ENCODE assay signal across 26 cellular contexts in genomic region chr12:81963651-81964050, GRCh38.
"Had no signal": no experiment of that assay in that cellular context is flagged by ENCODE, and none has a peak within 500 bp of the region (broad histone marks: within the 10 kb centered on the region; RNA-seq: fewer than 3 reads in every experiment).

No MANE protein-coding gene starts in this region.

- H3K4me1 ChIP-seq: left ventricle myocardium inferior, neural progenitor cell, parathyroid adenoma, right atrium auricular region, right lobe of liver, stomach, testis, thyroid gland, transverse colon, upper lobe of left lung, vagina had no signal

- DNase-seq: hippocampal formation; left ventricle myocardium inferior; mesendoderm; naive B cell; natural killer cell; nephron progenitor cell; occipital lobe; right lobe of liver; stimulated activated CD4-positive, alpha-beta T cell treated with anti-CD3 and anti-CD28 coated beads, Interleukin-15, amount 100 ng/mL, for 24 hours; stimulated activated CD4-positive, alpha-beta T cell treated with anti-CD3 and anti-CD28 coated beads, Interleukin-2, amount 100 ng/mL, for 24 hours; stimulated activated CD4-positive, alpha-beta T cell treated with anti-CD3 and anti-CD28 coated beads, Interleukin-4, amount 100 ng/mL, for 1 hour; stimulated activated naive B cell treated with anti-CD40 and anti-IgM and Interleukin-4, amounts not matched to agents 10 μg/mL and 1 μg/mL and 100 μg/mL, for 72 hours; stimulated activated naive CD8-positive, alpha-beta T cell treated with anti-CD3 and anti-CD28 coated beads, Interleukin-15, Interleukin-2, amounts not matched to agents 100 U/mL and 50 U/mL, for 24 hours; stomach; testis; thyroid gland; transverse colon; upper lobe of left lung had no signal

- H3K9ac ChIP-seq: neural progenitor cell, parathyroid adenoma had no signal

- H3K36me3 ChIP-seq: left ventricle myocardium inferior, neural progenitor cell, neutrophil, right atrium auricular region, right lobe of liver, stomach, thyroid gland, transverse colon, upper lobe of left lung, vagina had no signal

- FAIRE-seq: keratinocyte had no signal

- H3K4me2 ChIP-seq: neural progenitor cell, smooth muscle cell had no signal

- H3K27me3 ChIP-seq: neural progenitor cell, neutrophil, right atrium auricular region, right lobe of liver, stomach, testis, thyroid gland, transverse colon, upper lobe of left lung, vagina had no signal

- ATAC-seq: natural killer cell; right lobe of liver; stimulated activated naive B cell treated with anti-CD40 and anti-IgM and Interleukin-4, amounts not matched to agents 10 μg/mL and 1 μg/mL and 100 μg/mL, for 72 hours; stimulated activated naive CD8-positive, alpha-beta T cell treated with anti-CD3 and anti-CD28 coated beads, Interleukin-15, Interleukin-2, amounts not matched to agents 100 U/mL and 50 U/mL, for 24 hours had no signal

- H3K27ac ChIP-seq: left ventricle myocardium inferior, neural progenitor cell, neutrophil, parathyroid adenoma, right atrium auricular region, right lobe of liver, stomach, testis, thyroid gland, transverse colon, upper lobe of left lung, vagina had no signal

- H2AFZ ChIP-seq: neural progenitor cell, parathyroid adenoma had no signal

- H3K9me3 ChIP-seq: left ventricle myocardium inferior, neutrophil, right atrium auricular region, right lobe of liver, stomach, testis, thyroid gland, transverse colon, upper lobe of left lung, vagina had no signal

- H3K4me3 ChIP-seq: left ventricle myocardium inferior, lung, neural progenitor cell, right atrium auricular region, right lobe of liver, smooth muscle cell, stomach, testis, thyroid gland, transverse colon, upper lobe of left lung, vagina had no signal

- H3K79me2 ChIP-seq: parathyroid adenoma had no signal
